ENCODE assay signal across 1 cellular context in genomic region chr1:31788138-31788824, GRCh38.
TF ChIP-seq lines count a peak whose summit lies in the region.

No MANE protein-coding gene starts in this region.

TF ChIP-seq in HEK293, 187 proteins besides CTCF, POLR2A, EP300 and RAD21 (continued from another document and continues in another):
- TF ChIP-seq, protein P1, sequence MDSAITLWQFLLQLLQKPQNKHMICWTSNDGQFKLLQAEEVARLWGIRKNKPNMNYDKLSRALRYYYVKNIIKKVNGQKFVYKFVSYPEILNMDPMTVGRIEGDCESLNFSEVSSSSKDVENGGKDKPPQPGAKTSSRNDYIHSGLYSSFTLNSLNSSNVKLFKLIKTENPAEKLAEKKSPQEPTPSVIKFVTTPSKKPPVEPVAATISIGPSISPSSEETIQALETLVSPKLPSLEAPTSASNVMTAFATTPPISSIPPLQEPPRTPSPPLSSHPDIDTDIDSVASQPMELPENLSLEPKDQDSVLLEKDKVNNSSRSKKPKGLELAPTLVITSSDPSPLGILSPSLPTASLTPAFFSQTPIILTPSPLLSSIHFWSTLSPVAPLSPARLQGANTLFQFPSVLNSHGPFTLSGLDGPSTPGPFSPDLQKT (IDR thresholded peaks at IDR 0.05; ENCODE audit: borderline replicate concordance, low read depth, low read length): no peak
- 0 out of 2 replicates have a peak, but pooled peaks have one; percentile 15 for TF ChIP-seq ZNF2 (tag by site-specific recombination; IDR thresholded peaks at IDR 0.05)
- TF ChIP-seq ZIC2 (tag by site-specific recombination; IDR thresholded peaks at IDR 0.05): no peak
- TF ChIP-seq ZNF24 (tag by site-specific recombination; IDR thresholded peaks at IDR 0.05): no peak
- peak; percentile 97 for TF ChIP-seq ZNF335 (tag by site-specific recombination; conservative IDR thresholded peaks at IDR 0.05)
- peak; percentile 91 for TF ChIP-seq KLF9 (tag by site-specific recombination; IDR thresholded peaks at IDR 0.05; ENCODE audit: low read depth)
- no peak; the same call in 1 of the 2 replicates for TF ChIP-seq SALL2 (tag by site-specific recombination; IDR thresholded peaks at IDR 0.05; ENCODE audit: borderline replicate concordance)
- TF ChIP-seq ZBTB10 (tag by site-specific recombination; IDR thresholded peaks at IDR 0.05): 0 out of 2 replicates have a peak, but pooled peaks have one; percentile 65
- no peak for TF ChIP-seq ZNF701 (tag by site-specific recombination; IDR thresholded peaks at IDR 0.05)
- no peak for TF ChIP-seq ZNF138 (tag by site-specific recombination; IDR thresholded peaks at IDR 0.05; ENCODE audit: borderline replicate concordance)
- no peak for TF ChIP-seq ZNF558 (tag by site-specific recombination; IDR thresholded peaks at IDR 0.05)
- peak; percentile 19; the same call in 1 of the 2 replicates for TF ChIP-seq ZNF561 (tag by site-specific recombination; IDR thresholded peaks at IDR 0.05; ENCODE audit: borderline replicate concordance)
- TF ChIP-seq, protein P2, sequence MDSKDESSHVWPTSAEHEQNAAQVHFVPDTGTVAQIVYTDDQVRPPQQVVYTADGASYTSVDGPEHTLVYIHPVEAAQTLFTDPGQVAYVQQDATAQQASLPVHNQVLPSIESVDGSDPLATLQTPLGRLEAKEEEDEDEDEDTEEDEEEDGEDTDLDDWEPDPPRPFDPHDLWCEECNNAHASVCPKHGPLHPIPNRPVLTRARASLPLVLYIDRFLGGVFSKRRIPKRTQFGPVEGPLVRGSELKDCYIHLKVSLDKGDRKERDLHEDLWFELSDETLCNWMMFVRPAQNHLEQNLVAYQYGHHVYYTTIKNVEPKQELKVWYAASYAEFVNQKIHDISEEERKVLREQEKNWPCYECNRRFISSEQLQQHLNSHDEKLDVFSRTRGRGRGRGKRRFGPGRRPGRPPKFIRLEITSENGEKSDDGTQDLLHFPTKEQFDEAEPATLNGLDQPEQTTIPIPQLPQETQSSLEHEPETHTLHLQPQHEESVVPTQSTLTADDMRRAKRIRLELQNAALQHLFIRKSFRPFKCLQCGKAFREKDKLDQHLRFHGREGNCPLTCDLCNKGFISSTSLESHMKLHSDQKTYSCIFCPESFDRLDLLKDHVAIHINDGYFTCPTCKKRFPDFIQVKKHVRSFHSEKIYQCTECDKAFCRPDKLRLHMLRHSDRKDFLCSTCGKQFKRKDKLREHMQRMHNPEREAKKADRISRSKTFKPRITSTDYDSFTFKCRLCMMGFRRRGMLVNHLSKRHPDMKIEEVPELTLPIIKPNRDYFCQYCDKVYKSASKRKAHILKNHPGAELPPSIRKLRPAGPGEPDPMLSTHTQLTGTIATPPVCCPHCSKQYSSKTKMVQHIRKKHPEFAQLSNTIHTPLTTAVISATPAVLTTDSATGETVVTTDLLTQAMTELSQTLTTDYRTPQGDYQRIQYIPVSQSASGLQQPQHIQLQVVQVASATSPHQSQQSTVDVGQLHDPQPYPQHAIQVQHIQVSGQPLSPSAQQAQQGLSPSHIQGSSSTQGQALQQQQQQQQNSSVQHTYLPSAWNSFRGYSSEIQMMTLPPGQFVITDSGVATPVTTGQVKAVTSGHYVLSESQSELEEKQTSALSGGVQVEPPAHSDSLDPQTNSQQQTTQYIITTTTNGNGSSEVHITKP (tag by site-specific recombination; IDR thresholded peaks at IDR 0.05): peak; percentile 79
- TF ChIP-seq ZNF266 (tag by site-specific recombination; IDR thresholded peaks at IDR 0.05; ENCODE audit: low read depth): no peak
- TF ChIP-seq ZNF37A (tag by site-specific recombination; IDR thresholded peaks at IDR 0.05): no peak
- TF ChIP-seq ZNF350 (tag by site-specific recombination; IDR thresholded peaks at IDR 0.05): no peak
- peak; percentile 81 for TF ChIP-seq ZBTB17 (tag by site-specific recombination; IDR thresholded peaks at IDR 0.05)
- TF ChIP-seq, protein P3, sequence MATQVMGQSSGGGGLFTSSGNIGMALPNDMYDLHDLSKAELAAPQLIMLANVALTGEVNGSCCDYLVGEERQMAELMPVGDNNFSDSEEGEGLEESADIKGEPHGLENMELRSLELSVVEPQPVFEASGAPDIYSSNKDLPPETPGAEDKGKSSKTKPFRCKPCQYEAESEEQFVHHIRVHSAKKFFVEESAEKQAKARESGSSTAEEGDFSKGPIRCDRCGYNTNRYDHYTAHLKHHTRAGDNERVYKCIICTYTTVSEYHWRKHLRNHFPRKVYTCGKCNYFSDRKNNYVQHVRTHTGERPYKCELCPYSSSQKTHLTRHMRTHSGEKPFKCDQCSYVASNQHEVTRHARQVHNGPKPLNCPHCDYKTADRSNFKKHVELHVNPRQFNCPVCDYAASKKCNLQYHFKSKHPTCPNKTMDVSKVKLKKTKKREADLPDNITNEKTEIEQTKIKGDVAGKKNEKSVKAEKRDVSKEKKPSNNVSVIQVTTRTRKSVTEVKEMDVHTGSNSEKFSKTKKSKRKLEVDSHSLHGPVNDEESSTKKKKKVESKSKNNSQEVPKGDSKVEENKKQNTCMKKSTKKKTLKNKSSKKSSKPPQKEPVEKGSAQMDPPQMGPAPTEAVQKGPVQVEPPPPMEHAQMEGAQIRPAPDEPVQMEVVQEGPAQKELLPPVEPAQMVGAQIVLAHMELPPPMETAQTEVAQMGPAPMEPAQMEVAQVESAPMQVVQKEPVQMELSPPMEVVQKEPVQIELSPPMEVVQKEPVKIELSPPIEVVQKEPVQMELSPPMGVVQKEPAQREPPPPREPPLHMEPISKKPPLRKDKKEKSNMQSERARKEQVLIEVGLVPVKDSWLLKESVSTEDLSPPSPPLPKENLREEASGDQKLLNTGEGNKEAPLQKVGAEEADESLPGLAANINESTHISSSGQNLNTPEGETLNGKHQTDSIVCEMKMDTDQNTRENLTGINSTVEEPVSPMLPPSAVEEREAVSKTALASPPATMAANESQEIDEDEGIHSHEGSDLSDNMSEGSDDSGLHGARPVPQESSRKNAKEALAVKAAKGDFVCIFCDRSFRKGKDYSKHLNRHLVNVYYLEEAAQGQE (tag by site-specific recombination; IDR thresholded peaks at IDR 0.05): no peak
- TF ChIP-seq ZNF600 (tag by site-specific recombination; IDR thresholded peaks at IDR 0.05): peak; percentile 40
- TF ChIP-seq ZNF585B (tag by site-specific recombination; IDR thresholded peaks at IDR 0.05): no peak
- no peak for TF ChIP-seq ZNF792 (tag by site-specific recombination; IDR thresholded peaks at IDR 0.05)
- TF ChIP-seq, protein P4, sequence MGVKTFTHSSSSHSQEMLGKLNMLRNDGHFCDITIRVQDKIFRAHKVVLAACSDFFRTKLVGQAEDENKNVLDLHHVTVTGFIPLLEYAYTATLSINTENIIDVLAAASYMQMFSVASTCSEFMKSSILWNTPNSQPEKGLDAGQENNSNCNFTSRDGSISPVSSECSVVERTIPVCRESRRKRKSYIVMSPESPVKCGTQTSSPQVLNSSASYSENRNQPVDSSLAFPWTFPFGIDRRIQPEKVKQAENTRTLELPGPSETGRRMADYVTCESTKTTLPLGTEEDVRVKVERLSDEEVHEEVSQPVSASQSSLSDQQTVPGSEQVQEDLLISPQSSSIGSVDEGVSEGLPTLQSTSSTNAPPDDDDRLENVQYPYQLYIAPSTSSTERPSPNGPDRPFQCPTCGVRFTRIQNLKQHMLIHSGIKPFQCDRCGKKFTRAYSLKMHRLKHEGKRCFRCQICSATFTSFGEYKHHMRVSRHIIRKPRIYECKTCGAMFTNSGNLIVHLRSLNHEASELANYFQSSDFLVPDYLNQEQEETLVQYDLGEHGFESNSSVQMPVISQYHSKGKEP (tag by site-specific recombination; IDR thresholded peaks at IDR 0.05): no peak
- TF ChIP-seq WT1 (tag by site-specific recombination; IDR thresholded peaks at IDR 0.05): no peak
- no peak for TF ChIP-seq HOXD13 (CRISPR knock-in tag; IDR thresholded peaks at IDR 0.05; ENCODE audit: borderline replicate concordance)
- TF ChIP-seq KLF7 (tag by site-specific recombination; IDR thresholded peaks at IDR 0.05; ENCODE audit: borderline replicate concordance): no peak
- TF ChIP-seq ZFP69B (tag by site-specific recombination; IDR thresholded peaks at IDR 0.05): no peak
- TF ChIP-seq, protein P5, sequence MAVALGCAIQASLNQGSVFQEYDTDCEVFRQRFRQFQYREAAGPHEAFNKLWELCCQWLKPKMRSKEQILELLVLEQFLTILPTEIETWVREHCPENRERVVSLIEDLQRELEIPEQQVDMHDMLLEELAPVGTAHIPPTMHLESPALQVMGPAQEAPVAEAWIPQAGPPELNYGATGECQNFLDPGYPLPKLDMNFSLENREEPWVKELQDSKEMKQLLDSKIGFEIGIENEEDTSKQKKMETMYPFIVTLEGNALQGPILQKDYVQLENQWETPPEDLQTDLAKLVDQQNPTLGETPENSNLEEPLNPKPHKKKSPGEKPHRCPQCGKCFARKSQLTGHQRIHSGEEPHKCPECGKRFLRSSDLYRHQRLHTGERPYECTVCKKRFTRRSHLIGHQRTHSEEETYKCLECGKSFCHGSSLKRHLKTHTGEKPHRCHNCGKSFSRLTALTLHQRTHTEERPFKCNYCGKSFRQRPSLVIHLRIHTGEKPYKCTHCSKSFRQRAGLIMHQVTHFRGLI (tag by site-specific recombination; IDR thresholded peaks at IDR 0.05): no peak
- no peak for TF ChIP-seq TSHZ1 (tag by site-specific recombination; IDR thresholded peaks at IDR 0.05; ENCODE audit: borderline replicate concordance)
- TF ChIP-seq ZNF549 (tag by site-specific recombination; IDR thresholded peaks at IDR 0.05): no peak
- TF ChIP-seq ZNF707 (tag by site-specific recombination; IDR thresholded peaks at IDR 0.05): no peak
- TF ChIP-seq ZNF26 (tag by site-specific recombination; IDR thresholded peaks at IDR 0.05): no peak
- peak; percentile 33 for TF ChIP-seq SP3 (tag by site-specific recombination; IDR thresholded peaks at IDR 0.05)
- no peak for TF ChIP-seq BCL11A (tag by site-specific recombination; IDR thresholded peaks at IDR 0.05; ENCODE audit: low read depth)
- no peak for TF ChIP-seq ZNF311 (tag by site-specific recombination; IDR thresholded peaks at IDR 0.05; ENCODE audit: borderline replicate concordance)
- no peak for TF ChIP-seq PRDM6 (tag by site-specific recombination; IDR thresholded peaks at IDR 0.05)
- TF ChIP-seq ZNF114 (tag by site-specific recombination; IDR thresholded peaks at IDR 0.05): no peak
- no peak for TF ChIP-seq ZNF174 (tag by site-specific recombination; IDR thresholded peaks at IDR 0.05)
- no peak for TF ChIP-seq ZNF514 (tag by site-specific recombination; IDR thresholded peaks at IDR 0.05)
- peak; percentile 69 for TF ChIP-seq ZBTB20 (tag by site-specific recombination; IDR thresholded peaks at IDR 0.05)
- no peak for TF ChIP-seq ZNF621 (tag by site-specific recombination; IDR thresholded peaks at IDR 0.05)
